24 cellular contexts compared by ENCODE assay signal in genomic region chr13:42964681-42965305, GRCh38.
"Had no signal": no experiment of that assay in that cellular context is flagged by ENCODE, and none has a peak within 500 bp of the region (broad histone marks: within the 10 kb centered on the region; RNA-seq: fewer than 3 reads in every experiment).

No MANE protein-coding gene starts in this region.

- ATAC-seq: activated CD8-positive, alpha-beta memory T cell treated with anti-CD3 and anti-CD28 coated beads, Interleukin-2, amount 10 ng/mL, durations not matched to agents 7 days and 5 days; activated CD8-positive, alpha-beta T cell treated with anti-CD3 and anti-CD28 coated beads for 36 hours; left ventricle myocardium superior; natural killer cell treated with Interleukin-12 subunit alpha and Interleukin-12 subunit beta and Interleukin-15 and Interleukin-18, amount 100 ng/mL, for 72 hours; right lobe of liver; stimulated activated memory B cell treated with anti-CD40 and anti-IgM and Interleukin-4, amounts not matched to agents 10 μg/mL and 1 μg/mL and 100 μg/mL, for 72 hours had no signal

- H2AFZ ChIP-seq: hepatocyte had no signal

- H3K27ac Mint-ChIP-seq: activated CD8-positive, alpha-beta memory T cell treated with anti-CD3 and anti-CD28 coated beads, Interleukin-2, amount 10 ng/mL, durations not matched to agents 7 days and 5 days; activated CD8-positive, alpha-beta T cell treated with anti-CD3 and anti-CD28 coated beads for 36 hours; activated naive CD8-positive, alpha-beta T cell; activated T-helper 1 cell treated with anti-CD3 and anti-CD28 coated beads, Interleukin-12 subunit alpha, Interleukin-12 subunit beta, Interleukin-2, Interleukin-4 antibody, amounts not matched to agents 30 ng/mL and 10 ng/mL and 1 ng/mL, durations not matched to agents 14 hours and 24 hours and 36 hours; natural killer cell treated with Interleukin-12 subunit alpha and Interleukin-12 subunit beta and Interleukin-15 and Interleukin-18, amount 100 ng/mL, for 72 hours; stimulated activated memory B cell treated with anti-CD40 and anti-IgM and Interleukin-4, amounts not matched to agents 10 μg/mL and 1 μg/mL and 100 μg/mL, for 72 hours had no signal

- H3K4me2 ChIP-seq: hepatocyte had no signal

- H3K4me3 ChIP-seq: hepatocyte, right lobe of liver, stomach, suprapubic skin, tibial nerve had no signal

- H3K27me3 ChIP-seq: hepatocyte, right lobe of liver, stomach, suprapubic skin, tibial nerve had no signal

- H3K27ac ChIP-seq: epithelial cell of prostate, hepatocyte, right lobe of liver, stomach, suprapubic skin, tibial nerve had no signal

- H3K9me3 ChIP-seq: right lobe of liver, stomach, suprapubic skin, tibial nerve had no signal

- H3K4me3 Mint-ChIP-seq: activated CD8-positive, alpha-beta memory T cell treated with anti-CD3 and anti-CD28 coated beads, Interleukin-2, amount 10 ng/mL, durations not matched to agents 7 days and 5 days; activated CD8-positive, alpha-beta T cell treated with anti-CD3 and anti-CD28 coated beads for 36 hours; activated naive CD8-positive, alpha-beta T cell; activated T-helper 1 cell treated with anti-CD3 and anti-CD28 coated beads, Interleukin-12 subunit alpha, Interleukin-12 subunit beta, Interleukin-2, Interleukin-4 antibody, amounts not matched to agents 30 ng/mL and 10 ng/mL and 1 ng/mL, durations not matched to agents 14 hours and 24 hours and 36 hours; immature natural killer cell; natural killer cell treated with Interleukin-12 subunit alpha and Interleukin-12 subunit beta and Interleukin-15 and Interleukin-18, amount 100 ng/mL, for 72 hours; stimulated activated memory B cell treated with anti-CD40 and anti-IgM and Interleukin-4, amounts not matched to agents 10 μg/mL and 1 μg/mL and 100 μg/mL, for 72 hours had no signal

- H3K9me3 Mint-ChIP-seq: activated CD8-positive, alpha-beta T cell treated with anti-CD3 and anti-CD28 coated beads for 36 hours; activated T-helper 1 cell treated with anti-CD3 and anti-CD28 coated beads, Interleukin-12 subunit alpha, Interleukin-12 subunit beta, Interleukin-2, Interleukin-4 antibody, amounts not matched to agents 30 ng/mL and 10 ng/mL and 1 ng/mL, durations not matched to agents 14 hours and 24 hours and 36 hours; immature natural killer cell; natural killer cell treated with Interleukin-12 subunit alpha and Interleukin-12 subunit beta and Interleukin-15 and Interleukin-18, amount 100 ng/mL, for 72 hours; stimulated activated memory B cell treated with anti-CD40 and anti-IgM and Interleukin-4, amounts not matched to agents 10 μg/mL and 1 μg/mL and 100 μg/mL, for 72 hours had no signal

- H3K27me3 Mint-ChIP-seq: activated CD8-positive, alpha-beta memory T cell treated with anti-CD3 and anti-CD28 coated beads, Interleukin-2, amount 10 ng/mL, durations not matched to agents 7 days and 5 days; activated CD8-positive, alpha-beta T cell treated with anti-CD3 and anti-CD28 coated beads for 36 hours; activated naive CD8-positive, alpha-beta T cell; natural killer cell treated with Interleukin-12 subunit alpha and Interleukin-12 subunit beta and Interleukin-15 and Interleukin-18, amount 100 ng/mL, for 72 hours; stimulated activated memory B cell treated with anti-CD40 and anti-IgM and Interleukin-4, amounts not matched to agents 10 μg/mL and 1 μg/mL and 100 μg/mL, for 72 hours had no signal

- DNase-seq: activated CD4-positive, alpha-beta T cell treated with anti-CD3 and anti-CD28 coated beads for 48 hours; activated CD8-positive, alpha-beta memory T cell treated with anti-CD3 and anti-CD28 coated beads, Interleukin-2, amount 10 ng/mL, durations not matched to agents 7 days and 5 days; activated CD8-positive, alpha-beta T cell treated with anti-CD3 and anti-CD28 coated beads for 36 hours; activated gamma-delta T cell treated with Interleukin-2 at 50 U/mL for 16 hours; foreskin melanocyte; glutamatergic neuron; immature natural killer cell; left ventricle myocardium superior; mammary epithelial cell; occipital lobe; posterior cingulate gyrus; right lobe of liver; small intestine; stimulated activated CD4-positive, alpha-beta T cell treated with anti-CD3 and anti-CD28 coated beads, Interleukin-15, amount 100 ng/mL, for 24 hours; stomach; SW 1271 had no signal
